Comparison of ENCODE assay signal across 16 cellular contexts in the genomic region with DNA sequence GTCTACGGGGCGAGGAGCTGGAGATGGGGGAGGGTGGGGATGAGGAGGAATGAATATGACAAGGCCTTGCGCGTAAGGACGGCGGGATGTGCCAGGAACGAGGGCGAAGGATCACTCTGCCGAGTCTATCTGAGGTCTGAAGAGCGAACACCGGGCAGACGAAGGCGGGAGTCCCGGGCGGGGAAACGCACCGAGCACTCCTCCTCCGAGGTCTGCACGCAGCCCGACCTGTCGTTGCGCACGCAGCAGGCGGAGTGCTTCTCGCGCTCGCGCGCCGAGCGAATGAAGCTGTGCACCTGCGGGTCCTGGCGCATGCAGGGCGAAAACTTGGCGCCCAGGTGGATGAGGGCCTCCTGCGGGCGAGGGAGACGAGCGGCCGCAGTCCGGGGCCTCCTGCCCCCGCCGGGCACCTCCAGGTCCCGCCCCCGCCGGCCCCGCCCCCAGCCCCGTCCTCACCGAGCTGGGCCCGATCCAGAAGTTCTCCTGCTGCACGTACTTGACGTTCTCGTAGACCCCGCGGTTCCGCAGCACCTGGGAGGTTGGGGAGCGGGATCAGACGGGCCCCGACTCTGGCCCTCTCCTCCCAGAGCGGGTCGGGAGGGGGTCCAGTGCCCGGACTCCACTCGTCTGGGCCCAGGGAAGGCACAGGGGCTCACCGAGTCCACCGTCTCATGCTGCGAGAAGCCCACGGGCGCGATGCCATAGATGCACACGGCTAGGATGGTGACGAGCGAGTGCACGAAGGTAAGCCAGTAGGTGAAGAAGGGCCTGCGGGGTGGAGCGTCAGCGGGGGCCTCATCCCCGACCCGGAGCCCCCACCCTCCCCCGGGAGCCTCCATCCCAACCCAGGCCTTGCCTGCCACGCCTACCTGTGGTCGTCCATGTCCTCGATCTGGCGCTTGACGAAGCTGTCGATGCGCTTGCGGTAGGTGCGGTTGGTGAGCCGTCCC. TPM values are rescaled to one million over a fixed set of nuclear protein-coding genes. Genes with fewer than 3 reads are reported as not detected.
DNase-seq lines count a peak whose midpoint lies in the region; TF ChIP-seq lines count a peak whose summit lies in the region.
"Had no signal": no experiment of that assay in that cellular context is flagged by ENCODE, and none has a peak within 500 bp of the region (broad histone marks: within the 10 kb centered on the region; RNA-seq: fewer than 3 reads in every experiment).

No MANE protein-coding gene starts in this region.

- H3K9me3 ChIP-seq in BE2C: no peaks in the 10 kb centered on the region
- H3K9me3 ChIP-seq in osteoblast (ENCODE audit: low read depth, low read length): no peaks in the 10 kb centered on the region
- H3K9me3 ChIP-seq in stomach: no peaks in the 10 kb centered on the region

- H3K36me3 ChIP-seq in BE2C (peaks cover 13% of the 10 kb centered on the region), GM06990 (ENCODE audit: control insufficient read depth, insufficient read depth, low read length) (peaks cover 20% of the 10 kb centered on the region), osteoblast (ENCODE audit: insufficient read depth, low read length) (peaks cover 74% of the 10 kb centered on the region), stomach (peaks cover 74 to 89% (median 86%) of the 10 kb centered on the region in 4 donors)

- H3K27me3 ChIP-seq in BE2C (peaks cover 46% of the 10 kb centered on the region), GM06990 (replicated peaks; ENCODE audit: control insufficient read depth, insufficient read depth, low read length) (no peaks in the 10 kb centered on the region), osteoblast (ENCODE audit: insufficient read depth, low read length) (no peaks in the 10 kb centered on the region), stomach (no peaks in the 10 kb centered on the region)

- WGBS in stomach, 5 donors: 83 to 87% (median 86%) methylated on average over 54 to 89 of the region's 89 CpGs

- intact Hi-C loops in stomach (cut with DNase I; ENCODE audit: low total_unique reads): no loop called here

- H3K79me2 ChIP-seq in osteoblast (ENCODE audit: insufficient read depth, low read length): peaks cover 29% of the 10 kb centered on the region

- DNase-seq in BE2C (peak; percentile 23), GM06990 (ENCODE audit: extremely low read depth, insufficient read length) (peak; percentile 16), coronary artery (ENCODE audit: low spot score) (peak; percentile 69), osteoblast (ENCODE audit: insufficient read length, low spot score, missing footprints) (peak; percentile 69), DMS153 (lab: John Stamatoyannopoulos, UW) (no peak), stomach (no peak), NCI-H748 treated with DMSO at 0.1 percent for 48 hours (lab: John Stamatoyannopoulos, UW) (no peak)
- DNase-seq: CD4-positive, alpha-beta T cell; DMS79; HFFc6; IMR-90; Kasumi-1; MM.1S; NCI-H1105; NCI-H1694; NCI-H526 treated with DMSO at 0.1 percent for 48 hours had no signal

- peaks cover 37% of the 10 kb centered on the region for H4K20me1 ChIP-seq in osteoblast (ENCODE audit: insufficient read depth, low read length)

- H3K4me3 ChIP-seq in BE2C (ENCODE audit: low read depth, low read length): no peak overlapping the region
- H3K4me3 ChIP-seq in GM06990 (replicated peaks; ENCODE audit: low read depth, low read length): no peak overlapping the region
- no peak overlapping the region for H3K4me3 ChIP-seq in coronary artery
- H3K4me3 ChIP-seq in osteoblast (ENCODE audit: insufficient read depth, low read length): no peak overlapping the region
- H3K4me3 ChIP-seq in stomach: no peak overlapping the region

- no peak for TF ChIP-seq CTCF in BE2C (IDR thresholded peaks at IDR 0.05; ENCODE audit: low read depth, low read length)
- no peak for TF ChIP-seq CTCF in GM06990 (IDR thresholded peaks at IDR 0.05; ENCODE audit: insufficient read depth, low read length, poor library complexity, severe bottlenecking)
- no peak for TF ChIP-seq CTCF in coronary artery (IDR thresholded peaks at IDR 0.05)
- TF ChIP-seq CTCF in osteoblast (IDR thresholded peaks at IDR 0.05; ENCODE audit: extremely low read depth, low read depth, low read length): no peak
- no peak for TF ChIP-seq CTCF in stomach (IDR thresholded peaks at IDR 0.05)

- H3K27ac ChIP-seq in coronary artery (no peak overlapping the region), osteoblast (ENCODE audit: low read depth, low read length) (no peak overlapping the region), stomach (no peak overlapping the region)

- H3K4me1 ChIP-seq in BE2C: no peaks in the 10 kb centered on the region
- H3K4me1 ChIP-seq in osteoblast (ENCODE audit: insufficient read depth, low read length): no peaks in the 10 kb centered on the region
- H3K4me1 ChIP-seq in stomach: peaks cover 0 to 11% (median 9%) of the 10 kb centered on the region in 4 donors

- TF ChIP-seq EP300 in stomach (IDR thresholded peaks at IDR 0.05): no peak

- H2AFZ ChIP-seq in osteoblast (ENCODE audit: low read length): no peak overlapping the region

- TF ChIP-seq POLR2A in stomach (IDR thresholded peaks at IDR 0.05): no peak

- no peak overlapping the region for H3K4me2 ChIP-seq in osteoblast (ENCODE audit: insufficient read depth, low read length)

RNA-seq across cellular contexts. Expression of a gene that starts 7.6 kb away (rescaled TPM):
- 80.0 TPM for polyA plus RNA-seq in BE2C (2012; ENCODE audit: insufficient read depth, insufficient read length, low read depth)
- 9.4 and 14.5 TPM in 2 replicates for total RNA-seq in osteoblast
- total RNA-seq in stomach: 10 to 100 TPM in 3 of 5 donors, 1 to 10 TPM in 2; 2.3 to 22.9 (median 11.9) TPM
- 10 to 100 TPM; 30.2 to 40.2 (median 34.4) TPM for polyA plus RNA-seq in stomach

RNA-seq across cellular contexts. Expression of a gene that starts 7.8 kb away (rescaled TPM):
- 55.3 TPM for polyA plus RNA-seq in BE2C (2012; ENCODE audit: insufficient read depth, insufficient read length, low read depth)
- 1.4 and 2.1 TPM in 2 replicates for total RNA-seq in osteoblast
- 1 to 10 TPM in 3 of 5 donors, not detected in 2; 2.2 to 5.5 (median 3.6) TPM for total RNA-seq in stomach
- 10 to 100 TPM; 10.7 to 13.3 (median 10.9) TPM for polyA plus RNA-seq in stomach

RNA-seq across cellular contexts. Expression of a gene that starts 11.2 kb away (rescaled TPM):
- polyA plus RNA-seq in BE2C (2012; ENCODE audit: insufficient read depth, insufficient read length, low read depth): 1.5 TPM
- total RNA-seq in osteoblast (32.2 and 39.5 TPM in 2 replicates), stomach (100 to 1,000 TPM in 1 of 5 donors, 10 to 100 TPM in 4; 13.4 to 185 (median 30.4) TPM)
- 10 to 100 TPM; 10.2 to 38.3 (median 15.3) TPM for polyA plus RNA-seq in stomach

RNA-seq across cellular contexts. Expression of a gene that starts 16.8 kb away (rescaled TPM):
- polyA plus RNA-seq in BE2C (2012; ENCODE audit: insufficient read depth, insufficient read length, low read depth): 40.8 TPM
- total RNA-seq in osteoblast (180 and 189 TPM in 2 replicates), stomach (100 to 1,000 TPM in 1 of 5 donors, 10 to 100 TPM in 4; 33.3 to 102 (median 76.2) TPM)
- 100 to 1,000 TPM in 2 of 3 donors, 10 to 100 TPM in 1; 90.6 to 112 (median 112) TPM for polyA plus RNA-seq in stomach

Comparison
In these comparisons a context has a peak if more than half of its experiments do, and no peak if none do; other contexts are left out.
1. DNase-seq: peak in BE2C (single experiment), GM06990 (single experiment), coronary artery (single experiment) and osteoblast (single experiment); none in DMS153 (single experiment), stomach (single experiment) and NCI-H748 treated with DMSO at 0.1 percent for 48 hours (single experiment).